In genomic region chr1:85219853-85220610, GRCh38 we compare ENCODE assay signal across 1 cellular context.
TF ChIP-seq lines count a peak whose summit lies in the region.

No MANE protein-coding gene starts in this region.

TF ChIP-seq in K562, 482 proteins besides CTCF, POLR2A, EP300 and RAD21 (continued from another document):
- TF ChIP-seq, protein P1, sequence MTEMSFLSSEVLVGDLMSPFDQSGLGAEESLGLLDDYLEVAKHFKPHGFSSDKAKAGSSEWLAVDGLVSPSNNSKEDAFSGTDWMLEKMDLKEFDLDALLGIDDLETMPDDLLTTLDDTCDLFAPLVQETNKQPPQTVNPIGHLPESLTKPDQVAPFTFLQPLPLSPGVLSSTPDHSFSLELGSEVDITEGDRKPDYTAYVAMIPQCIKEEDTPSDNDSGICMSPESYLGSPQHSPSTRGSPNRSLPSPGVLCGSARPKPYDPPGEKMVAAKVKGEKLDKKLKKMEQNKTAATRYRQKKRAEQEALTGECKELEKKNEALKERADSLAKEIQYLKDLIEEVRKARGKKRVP (CRISPR knock-in tag; IDR thresholded peaks at IDR 0.05) = 0 out of 2 replicates have a peak, but pooled peaks have one; percentile 11
- peak; percentile 97 for TF ChIP-seq MEIS2 (IDR thresholded peaks at IDR 0.05; ENCODE audit: partially characterized antibody)
- no peak for TF ChIP-seq ZFP36 (IDR thresholded peaks at IDR 0.05; ENCODE audit: low read depth, low read length, partially characterized antibody)
- peak; percentile 19; the same call in 1 of the 2 replicates for TF ChIP-seq NFIC (IDR thresholded peaks at IDR 0.05)
- TF ChIP-seq ZBTB34 (CRISPR knock-in tag; IDR thresholded peaks at IDR 0.05) = no peak
- peak; percentile 49 for TF ChIP-seq FOSL1 (tag; conservative IDR thresholded peaks at IDR 0.05)
- TF ChIP-seq, protein P2, sequence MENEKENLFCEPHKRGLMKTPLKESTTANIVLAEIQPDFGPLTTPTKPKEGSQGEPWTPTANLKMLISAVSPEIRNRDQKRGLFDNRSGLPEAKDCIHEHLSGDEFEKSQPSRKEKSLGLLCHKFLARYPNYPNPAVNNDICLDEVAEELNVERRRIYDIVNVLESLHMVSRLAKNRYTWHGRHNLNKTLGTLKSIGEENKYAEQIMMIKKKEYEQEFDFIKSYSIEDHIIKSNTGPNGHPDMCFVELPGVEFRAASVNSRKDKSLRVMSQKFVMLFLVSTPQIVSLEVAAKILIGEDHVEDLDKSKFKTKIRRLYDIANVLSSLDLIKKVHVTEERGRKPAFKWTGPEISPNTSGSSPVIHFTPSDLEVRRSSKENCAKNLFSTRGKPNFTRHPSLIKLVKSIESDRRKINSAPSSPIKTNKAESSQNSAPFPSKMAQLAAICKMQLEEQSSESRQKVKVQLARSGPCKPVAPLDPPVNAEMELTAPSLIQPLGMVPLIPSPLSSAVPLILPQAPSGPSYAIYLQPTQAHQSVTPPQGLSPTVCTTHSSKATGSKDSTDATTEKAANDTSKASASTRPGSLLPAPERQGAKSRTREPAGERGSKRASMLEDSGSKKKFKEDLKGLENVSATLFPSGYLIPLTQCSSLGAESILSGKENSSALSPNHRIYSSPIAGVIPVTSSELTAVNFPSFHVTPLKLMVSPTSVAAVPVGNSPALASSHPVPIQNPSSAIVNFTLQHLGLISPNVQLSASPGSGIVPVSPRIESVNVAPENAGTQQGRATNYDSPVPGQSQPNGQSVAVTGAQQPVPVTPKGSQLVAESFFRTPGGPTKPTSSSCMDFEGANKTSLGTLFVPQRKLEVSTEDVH (IDR thresholded peaks at IDR 0.05; ENCODE audit: low read depth, partially characterized antibody) = peak; percentile 25
- no peak for TF ChIP-seq CXXC5 (CRISPR knock-in tag; IDR thresholded peaks at IDR 0.05)
- TF ChIP-seq, protein P3, sequence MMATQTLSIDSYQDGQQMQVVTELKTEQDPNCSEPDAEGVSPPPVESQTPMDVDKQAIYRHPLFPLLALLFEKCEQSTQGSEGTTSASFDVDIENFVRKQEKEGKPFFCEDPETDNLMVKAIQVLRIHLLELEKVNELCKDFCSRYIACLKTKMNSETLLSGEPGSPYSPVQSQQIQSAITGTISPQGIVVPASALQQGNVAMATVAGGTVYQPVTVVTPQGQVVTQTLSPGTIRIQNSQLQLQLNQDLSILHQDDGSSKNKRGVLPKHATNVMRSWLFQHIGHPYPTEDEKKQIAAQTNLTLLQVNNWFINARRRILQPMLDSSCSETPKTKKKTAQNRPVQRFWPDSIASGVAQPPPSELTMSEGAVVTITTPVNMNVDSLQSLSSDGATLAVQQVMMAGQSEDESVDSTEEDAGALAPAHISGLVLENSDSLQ (IDR thresholded peaks at IDR 0.05) = peak; percentile 92
- TF ChIP-seq, protein P4, sequence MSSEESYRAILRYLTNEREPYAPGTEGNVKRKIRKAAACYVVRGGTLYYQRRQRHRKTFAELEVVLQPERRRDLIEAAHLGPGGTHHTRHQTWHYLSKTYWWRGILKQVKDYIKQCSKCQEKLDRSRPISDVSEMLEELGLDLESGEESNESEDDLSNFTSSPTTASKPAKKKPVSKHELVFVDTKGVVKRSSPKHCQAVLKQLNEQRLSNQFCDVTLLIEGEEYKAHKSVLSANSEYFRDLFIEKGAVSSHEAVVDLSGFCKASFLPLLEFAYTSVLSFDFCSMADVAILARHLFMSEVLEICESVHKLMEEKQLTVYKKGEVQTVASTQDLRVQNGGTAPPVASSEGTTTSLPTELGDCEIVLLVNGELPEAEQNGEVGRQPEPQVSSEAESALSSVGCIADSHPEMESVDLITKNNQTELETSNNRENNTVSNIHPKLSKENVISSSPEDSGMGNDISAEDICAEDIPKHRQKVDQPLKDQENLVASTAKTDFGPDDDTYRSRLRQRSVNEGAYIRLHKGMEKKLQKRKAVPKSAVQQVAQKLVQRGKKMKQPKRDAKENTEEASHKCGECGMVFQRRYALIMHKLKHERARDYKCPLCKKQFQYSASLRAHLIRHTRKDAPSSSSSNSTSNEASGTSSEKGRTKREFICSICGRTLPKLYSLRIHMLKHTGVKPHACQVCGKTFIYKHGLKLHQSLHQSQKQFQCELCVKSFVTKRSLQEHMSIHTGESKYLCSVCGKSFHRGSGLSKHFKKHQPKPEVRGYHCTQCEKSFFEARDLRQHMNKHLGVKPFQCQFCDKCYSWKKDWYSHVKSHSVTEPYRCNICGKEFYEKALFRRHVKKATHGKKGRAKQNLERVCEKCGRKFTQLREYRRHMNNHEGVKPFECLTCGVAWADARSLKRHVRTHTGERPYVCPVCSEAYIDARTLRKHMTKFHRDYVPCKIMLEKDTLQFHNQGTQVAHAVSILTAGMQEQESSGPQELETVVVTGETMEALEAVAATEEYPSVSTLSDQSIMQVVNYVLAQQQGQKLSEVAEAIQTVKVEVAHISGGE (CRISPR knock-in tag; IDR thresholded peaks at IDR 0.05) = peak in 1 of 3 experiments; percentile 5; a peak in 1 of 6 replicates
- no peak for TF ChIP-seq ETV5 (CRISPR knock-in tag; IDR thresholded peaks at IDR 0.05; ENCODE audit: low read depth)
- no peak for TF ChIP-seq GATAD2A (IDR thresholded peaks at IDR 0.05)
- no peak for TF ChIP-seq SUPT5H (IDR thresholded peaks at IDR 0.05)
- TF ChIP-seq NCOR1 (IDR thresholded peaks at IDR 0.05) = peak; percentile 78
- TF ChIP-seq TBL1XR1 (IDR thresholded peaks at IDR 0.05; ENCODE audit: low read length in 2 of 2) = peak in 1 of 2 experiments; percentile 63; a peak in 2 of 4 replicates
- TF ChIP-seq U2AF2 (optimal IDR thresholded peaks at IDR 0.05; ENCODE audit: low read depth, low read length) = no peak
- TF ChIP-seq TRIM24 (IDR thresholded peaks at IDR 0.05) = 0 out of 4 replicates have a peak, but pooled peaks of 1 of the 2 experiments have one; percentile 46
- 0 out of 2 replicates have a peak, but pooled peaks have one; percentile 32 for TF ChIP-seq ZNF592 (IDR thresholded peaks at IDR 0.05)
- TF ChIP-seq SNIP1 (IDR thresholded peaks at IDR 0.05; ENCODE audit: low read depth) = no peak
- peak; percentile 47; the same call in 1 of the 2 replicates for TF ChIP-seq SOX6 (IDR thresholded peaks at IDR 0.05)
- no peak for TF ChIP-seq HNRNPLL (IDR thresholded peaks at IDR 0.05; ENCODE audit: low read depth, low read length, poor library complexity, severe bottlenecking)
- TF ChIP-seq ZNF12 (CRISPR knock-in tag; IDR thresholded peaks at IDR 0.05) = no peak
- TF ChIP-seq ZNF79 (CRISPR knock-in tag; IDR thresholded peaks at IDR 0.05; ENCODE audit: low read depth) = no peak
- TF ChIP-seq HDAC2 (IDR thresholded peaks at IDR 0.05) = 0 out of 2 replicates have a peak, but pooled peaks have one; percentile 18
- TF ChIP-seq CC2D1A (IDR thresholded peaks at IDR 0.05) = no peak
- TF ChIP-seq, protein P5, sequence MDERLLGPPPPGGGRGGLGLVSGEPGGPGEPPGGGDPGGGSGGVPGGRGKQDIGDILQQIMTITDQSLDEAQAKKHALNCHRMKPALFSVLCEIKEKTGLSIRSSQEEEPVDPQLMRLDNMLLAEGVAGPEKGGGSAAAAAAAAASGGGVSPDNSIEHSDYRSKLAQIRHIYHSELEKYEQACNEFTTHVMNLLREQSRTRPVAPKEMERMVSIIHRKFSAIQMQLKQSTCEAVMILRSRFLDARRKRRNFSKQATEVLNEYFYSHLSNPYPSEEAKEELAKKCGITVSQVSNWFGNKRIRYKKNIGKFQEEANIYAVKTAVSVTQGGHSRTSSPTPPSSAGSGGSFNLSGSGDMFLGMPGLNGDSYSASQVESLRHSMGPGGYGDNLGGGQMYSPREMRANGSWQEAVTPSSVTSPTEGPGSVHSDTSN (CRISPR knock-in tag; IDR thresholded peaks at IDR 0.05; ENCODE audit: low read depth) = no peak
- TF ChIP-seq, protein P5 (tag; conservative IDR thresholded peaks at IDR 0.05; ENCODE audit: low read depth) = peak; percentile 94
- no peak for TF ChIP-seq SMC3 (conservative IDR thresholded peaks at IDR 0.05; ENCODE audit: insufficient read depth, low read depth, low read length)
- peak; percentile 80 for TF ChIP-seq CBFA2T2 (conservative IDR thresholded peaks at IDR 0.05)
- TF ChIP-seq ZNF583 (CRISPR knock-in tag; IDR thresholded peaks at IDR 0.05) = 0 out of 2 replicates have a peak, but pooled peaks have one; percentile 60
- TF ChIP-seq TFE3 (CRISPR knock-in tag; IDR thresholded peaks at IDR 0.05) = peak; percentile 4; the same call in 1 of the 2 replicates
- peak; percentile 74 to 83 for TF ChIP-seq KDM1A (IDR thresholded peaks at IDR 0.05)
- TF ChIP-seq CHD1 (IDR thresholded peaks at IDR 0.05; ENCODE audit: low read length) = no peak
- TF ChIP-seq SMARCA4 (IDR thresholded peaks at IDR 0.05) = peak; percentile 75
- TF ChIP-seq GTF2A2 (tag; IDR thresholded peaks at IDR 0.05) = no peak
- no peak for TF ChIP-seq ZNF253 (CRISPR knock-in tag; conservative IDR thresholded peaks at IDR 0.05)
- TF ChIP-seq ZBTB7A (IDR thresholded peaks at IDR 0.05; ENCODE audit: borderline replicate concordance, control insufficient read depth, low read depth, low read length) = no peak
- no peak for TF ChIP-seq TAF1 (IDR thresholded peaks at IDR 0.05; ENCODE audit: control insufficient read depth, extremely low read depth, insufficient read depth, low read length, severe bottlenecking)
- no peak for TF ChIP-seq PHTF2 (CRISPR knock-in tag; IDR thresholded peaks at IDR 0.05)
- TF ChIP-seq STAT5A (IDR thresholded peaks at IDR 0.05; ENCODE audit: borderline replicate concordance, low read length) = peak; percentile 32; the same call in 1 of the 2 replicates
- no peak for TF ChIP-seq KLF1 (tag; IDR thresholded peaks at IDR 0.05)
- no peak for TF ChIP-seq FOXP1 (CRISPR knock-in tag; IDR thresholded peaks at IDR 0.05)
- peak; percentile 68 for TF ChIP-seq TCF3 (CRISPR knock-in tag; IDR thresholded peaks at IDR 0.05)
- no peak for TF ChIP-seq WHSC1 (IDR thresholded peaks at IDR 0.05; ENCODE audit: low read length)
